Comparison of ENCODE assay signal across 32 cellular contexts in the genomic region with DNA sequence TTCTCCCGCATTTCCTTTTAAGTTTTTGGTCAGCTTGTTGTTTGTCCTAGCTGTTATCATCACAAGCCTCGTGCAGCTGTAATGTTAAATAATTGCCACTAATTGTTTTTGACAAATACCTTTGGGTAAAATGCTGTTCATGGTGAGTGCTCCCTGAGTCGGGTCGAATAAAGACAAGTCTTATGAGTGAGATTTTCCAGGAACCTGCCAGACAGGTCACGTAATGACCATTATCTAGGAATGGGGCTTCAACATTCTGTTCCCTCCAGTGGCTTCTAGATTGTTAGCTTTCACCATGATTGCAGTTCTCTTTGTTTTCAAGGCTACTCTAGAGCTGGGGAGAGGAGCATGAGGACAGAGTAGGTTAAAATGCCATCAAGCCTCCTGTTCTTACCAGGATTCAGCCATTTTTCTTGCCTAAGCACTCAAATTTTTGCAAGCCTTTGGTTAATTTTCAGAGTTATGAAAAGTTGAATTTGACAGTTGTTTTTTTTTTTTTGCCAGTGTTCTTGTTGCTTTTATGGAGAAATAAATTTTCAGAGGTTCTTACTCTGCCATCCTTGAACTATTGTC.
"Had no signal": no experiment of that assay in that cellular context is flagged by ENCODE, and none has a peak within 500 bp of the region (broad histone marks: within the 10 kb centered on the region; RNA-seq: fewer than 3 reads in every experiment).

No MANE protein-coding gene starts in this region.

- H3K27ac Mint-ChIP-seq: activated CD4-positive, alpha-beta T cell treated with anti-CD3 and anti-CD28 coated beads for 36 hours; activated CD4-positive, alpha-beta T cell treated with anti-CD3 and anti-CD28 coated beads, Interleukin-2, amount 10 ng/mL, durations not matched to agents 7 days and 5 days; activated CD8-positive, alpha-beta T cell treated with anti-CD3 and anti-CD28 coated beads for 36 hours; activated naive CD4-positive, alpha-beta T cell treated with anti-CD3 and anti-CD28 coated beads for 36 hours; activated naive CD4-positive, alpha-beta T cell treated with anti-CD3 and anti-CD28 coated beads, Interleukin-2, amount 50 U/mL, for 72 hours; activated naive CD8-positive, alpha-beta T cell treated with anti-CD3 and anti-CD28 coated beads for 36 hours; activated T-cell treated with anti-CD3 and anti-CD28 coated beads, Interleukin-2, amount 50 U/mL, for 72 hours; activated T-helper 1 cell treated with anti-CD3 and anti-CD28 coated beads, Interleukin-12 subunit alpha, Interleukin-12 subunit beta, Interleukin-2, Interleukin-4 antibody, amounts not matched to agents 30 ng/mL and 10 ng/mL and 1 ng/mL, durations not matched to agents 14 hours and 24 hours and 36 hours; activated T-helper 17 cell treated with anti-CD3 and anti-CD28 coated beads, Interleukin-2, amount 50 U/mL, for 72 hours; T-helper 17 cell; WTC11 had no signal

- H3K27ac ChIP-seq: adrenal gland, body of pancreas, brain microvascular endothelial cell, breast epithelium, WERI-Rb-1 had no signal

- H3K4me1 ChIP-seq: adrenal gland, body of pancreas, breast epithelium had no signal

- H3K36me3 ChIP-seq: adrenal gland, brain microvascular endothelial cell, breast epithelium, WERI-Rb-1 had no signal

- H3K27me3 ChIP-seq: adrenal gland, body of pancreas, brain microvascular endothelial cell, breast epithelium had no signal

- DNase-seq: activated CD4-positive, alpha-beta T cell treated with anti-CD3 and anti-CD28 coated beads for 1 hour; activated CD4-positive, alpha-beta T cell treated with anti-CD3 and anti-CD28 coated beads for 36 hours; activated CD4-positive, alpha-beta T cell treated with anti-CD3 and anti-CD28 coated beads for 48 hours; activated CD4-positive, alpha-beta T cell treated with anti-CD3 and anti-CD28 coated beads, Interleukin-2, amount 10 ng/mL, durations not matched to agents 7 days and 5 days; activated CD4-positive, alpha-beta T cell treated with anti-CD3 and anti-CD28 coated beads, Interleukin-2, amount 50 U/mL, for 48 hours; activated CD4-positive, CD25-positive, alpha-beta regulatory T cell; activated CD8-positive, alpha-beta memory T cell treated with anti-CD3 and anti-CD28 coated beads, Interleukin-2, amount 50 U/mL, for 4 hours; activated CD8-positive, alpha-beta T cell treated with anti-CD3 and anti-CD28 coated beads for 36 hours; activated effector memory CD4-positive, alpha-beta T cell treated with anti-CD3 and anti-CD28 coated beads, Interleukin-2, amount 50 U/mL, for 16 hours; activated gamma-delta T cell treated with Interleukin-2 at 50 U/mL for 16 hours; activated naive CD4-positive, alpha-beta T cell; activated naive CD4-positive, alpha-beta T cell treated with anti-CD3 and anti-CD28 coated beads for 36 hours; activated naive CD4-positive, alpha-beta T cell treated with anti-CD3 and anti-CD28 coated beads, Interleukin-2, amount 50 U/mL, for 16 hours; activated naive CD8-positive, alpha-beta T cell treated with anti-CD3 and anti-CD28 coated beads for 36 hours; activated T-cell treated with anti-CD3 and anti-CD28 coated beads for 4 hours; activated T-cell treated with anti-CD3 and anti-CD28 coated beads, Interleukin-2, amount 50 U/mL, for 1 hour; activated T-cell treated with anti-CD3 and anti-CD28 coated beads, Interleukin-2, amount 50 U/mL, for 4 hours; activated T-cell treated with anti-CD3 and anti-CD28 coated beads, Interleukin-2, amount 50 U/mL, for 72 hours; adrenal gland; amniotic stem cell; aorta; body of pancreas; brain microvascular endothelial cell; central memory CD4-positive, alpha-beta T cell; T-helper 17 cell; WERI-Rb-1 had no signal

- ATAC-seq: activated CD4-positive, alpha-beta T cell treated with anti-CD3 and anti-CD28 coated beads for 36 hours; activated CD4-positive, CD25-positive, alpha-beta regulatory T cell treated with anti-CD3 and anti-CD28 coated beads, Interleukin-2, amount 50 U/mL, for 24 hours; activated CD8-positive, alpha-beta T cell treated with anti-CD3 and anti-CD28 coated beads for 36 hours; activated naive CD4-positive, alpha-beta T cell treated with anti-CD3 and anti-CD28 coated beads, Interleukin-2, amount 50 U/mL, for 72 hours; activated T-cell treated with anti-CD3 and anti-CD28 coated beads, Interleukin-2, amount 50 U/mL, for 4 hours; activated T-cell treated with anti-CD3 and anti-CD28 coated beads, Interleukin-2, amount 50 U/mL, for 72 hours; activated T-helper 17 cell treated with anti-CD3 and anti-CD28 coated beads, Interleukin-2, amount 50 U/mL, for 72 hours; body of pancreas; T-helper 17 cell; WTC11 had no signal

- H3K27me3 Mint-ChIP-seq: activated CD4-positive, alpha-beta T cell treated with anti-CD3 and anti-CD28 coated beads for 36 hours; activated naive CD8-positive, alpha-beta T cell treated with anti-CD3 and anti-CD28 coated beads for 36 hours had no signal

- H3K4me3 Mint-ChIP-seq: activated CD4-positive, alpha-beta T cell treated with anti-CD3 and anti-CD28 coated beads for 36 hours; activated CD4-positive, alpha-beta T cell treated with anti-CD3 and anti-CD28 coated beads, Interleukin-2, amount 10 ng/mL, durations not matched to agents 7 days and 5 days; activated CD8-positive, alpha-beta T cell treated with anti-CD3 and anti-CD28 coated beads for 36 hours; activated naive CD4-positive, alpha-beta T cell treated with anti-CD3 and anti-CD28 coated beads for 36 hours; activated naive CD8-positive, alpha-beta T cell treated with anti-CD3 and anti-CD28 coated beads for 36 hours; activated T-cell treated with anti-CD3 and anti-CD28 coated beads, Interleukin-2, amount 50 U/mL, for 4 hours; activated T-cell treated with anti-CD3 and anti-CD28 coated beads, Interleukin-2, amount 50 U/mL, for 72 hours; activated T-helper 1 cell treated with anti-CD3 and anti-CD28 coated beads, Interleukin-12 subunit alpha, Interleukin-12 subunit beta, Interleukin-2, Interleukin-4 antibody, amounts not matched to agents 30 ng/mL and 10 ng/mL and 1 ng/mL, durations not matched to agents 14 hours and 24 hours and 36 hours; activated T-helper 17 cell treated with anti-CD3 and anti-CD28 coated beads, Interleukin-2, amount 50 U/mL, for 72 hours; T-helper 17 cell; WTC11 had no signal

- H3K9me3 Mint-ChIP-seq: activated CD8-positive, alpha-beta T cell treated with anti-CD3 and anti-CD28 coated beads for 36 hours had no signal

- H3K4me1 Mint-ChIP-seq: WTC11 had no signal

- H3K4me3 ChIP-seq: adrenal gland, body of pancreas, breast epithelium had no signal

- H3K9me3 ChIP-seq: adrenal gland had no signal
